In genomic region chr1:185044387-185044786, GRCh38 we compare ENCODE assay signal across 9 cellular contexts. TPM values are rescaled to one million over a fixed set of nuclear protein-coding genes. Genes with fewer than 3 reads are reported as not detected.
DNase-seq lines count a peak whose midpoint lies in the region; ATAC-seq and TF ChIP-seq lines count a peak whose summit lies in the region.
"Had no signal": no experiment of that assay in that cellular context is flagged by ENCODE, and none has a peak within 500 bp of the region (broad histone marks: within the 10 kb centered on the region; RNA-seq: fewer than 3 reads in every experiment).

No MANE protein-coding gene starts in this region.

- TF ChIP-seq EP300 in transverse colon (IDR thresholded peaks at IDR 0.05; ENCODE audit: low read depth) = no peak

- H3K27me3 ChIP-seq in ascending aorta (no peaks in the 10 kb centered on the region), transverse colon (no peaks in the 10 kb centered on the region)
- H3K27me3 ChIP-seq: BLaER1 had no signal

- H3K4me1 ChIP-seq in ascending aorta (peaks cover 0 to 18% of the 10 kb centered on the region in 2 donors), transverse colon (peaks cover 8 to 20% (median 11%) of the 10 kb centered on the region in 4 donors)

- H3K36me3 ChIP-seq in ascending aorta (no peaks in the 10 kb centered on the region), transverse colon (no peaks in the 10 kb centered on the region)
- H3K36me3 ChIP-seq: BLaER1 had no signal

- intact Hi-C loops in ascending aorta (cut with DNase I) = loop anchor here (2.0 kb wide), 2 partner anchors 112 to 290 kb away; partner anchors contain the start of genes EDEM3, SWT1 and TRMT1L
- intact Hi-C loops in transverse colon (cut with DNase I; ENCODE audit: low total_unique reads) = no loop called here

- ATAC-seq in HG03095 (IDR thresholded peaks at IDR 0.05; ENCODE audit: unreplicated experiment) = no peak

- DNase-seq in activated naive CD4-positive, alpha-beta T cell treated with Interleukin-2 at 50 U/mL for 16 hours = no peak
- DNase-seq in ascending aorta (ENCODE audit: low spot score in 2 of 2) (no peak), mesothelial cell of epicardium (ENCODE audit: low spot score in 2 of 2, unreplicated experiment in 2 of 2) (no peak), transverse colon (no peak), NCI-H1105 treated with DMSO at 0.1 percent for 48 hours (lab: John Stamatoyannopoulos, UW) (no peak), RKO (ENCODE audit: low spot score) (no peak)

- TF ChIP-seq CTCF in ascending aorta (IDR thresholded peaks at IDR 0.05) (no peak), mesothelial cell of epicardium (IDR thresholded peaks at IDR 0.05; ENCODE audit: unreplicated experiment) (no peak), transverse colon (IDR thresholded peaks at IDR 0.05) (no peak)

- H3K27ac ChIP-seq in ascending aorta (peak overlapping the region; percentile 82 to 88), transverse colon (peak overlapping the region; percentile 86 to 93 (median 90))
- H3K27ac ChIP-seq: BLaER1 had no signal

- in situ Hi-C loops in transverse colon (cut with MboI; ENCODE audit: low pct_ligation_motif_present in 1 of 4, low pct_unique_long_range_greater_than_20kb in 1 of 4, low sequenced_read_pairs in 3 of 4) = no loop called here

- H3K36me3 Mint-ChIP-seq in activated naive CD4-positive, alpha-beta T cell treated with anti-CD3 and anti-CD28 coated beads, Interleukin-2, amount 50 U/mL, for 24 hours = no peaks in the 10 kb centered on the region
- H3K36me3 Mint-ChIP-seq in mesothelial cell of epicardium = no peaks in the 10 kb centered on the region

- no peak for TF ChIP-seq POLR2A in transverse colon (IDR thresholded peaks at IDR 0.05)

- peak overlapping the region in 1 of 2 donors; percentile 87 for H3K4me3 ChIP-seq in ascending aorta
- peak overlapping the region in 1 of 4 donors; percentile 83 for H3K4me3 ChIP-seq in transverse colon

- peak overlapping the region; percentile 90 for H3K4me3 Mint-ChIP-seq in activated naive CD4-positive, alpha-beta T cell treated with anti-CD3 and anti-CD28 coated beads, Interleukin-2, amount 50 U/mL, for 24 hours
- H3K4me3 Mint-ChIP-seq in mesothelial cell of epicardium = peak overlapping the region; percentile 81

- no peaks in the 10 kb centered on the region for H3K9me3 ChIP-seq in ascending aorta
- no peaks in the 10 kb centered on the region for H3K9me3 ChIP-seq in transverse colon
- H3K9me3 ChIP-seq: BLaER1 had no signal

- WGBS in transverse colon (ENCODE audit: low coverage in 1 of 2), 2 donors = 80 to 83% methylated on average over 8 of the region's 8 CpGs

- H3K27ac Mint-ChIP-seq in activated naive CD4-positive, alpha-beta T cell treated with anti-CD3 and anti-CD28 coated beads, Interleukin-2, amount 50 U/mL, for 24 hours = peak overlapping the region; percentile 71
- peak overlapping the region; percentile 96 for H3K27ac Mint-ChIP-seq in mesothelial cell of epicardium

- H3K9me3 Mint-ChIP-seq in activated naive CD4-positive, alpha-beta T cell treated with anti-CD3 and anti-CD28 coated beads, Interleukin-2, amount 50 U/mL, for 24 hours = no peaks in the 10 kb centered on the region
- no peaks in the 10 kb centered on the region for H3K9me3 Mint-ChIP-seq in mesothelial cell of epicardium

- peaks cover 42% of the 10 kb centered on the region for H3K4me1 Mint-ChIP-seq in activated naive CD4-positive, alpha-beta T cell treated with anti-CD3 and anti-CD28 coated beads, Interleukin-2, amount 50 U/mL, for 24 hours
- peaks cover 30% of the 10 kb centered on the region for H3K4me1 Mint-ChIP-seq in mesothelial cell of epicardium

- H3K27me3 Mint-ChIP-seq in activated naive CD4-positive, alpha-beta T cell treated with anti-CD3 and anti-CD28 coated beads, Interleukin-2, amount 50 U/mL, for 24 hours = no peaks in the 10 kb centered on the region
- H3K27me3 Mint-ChIP-seq in mesothelial cell of epicardium (ENCODE audit: low read depth) = no peaks in the 10 kb centered on the region

RNA-seq across cellular contexts. Expression of gene RNF2, which starts 1.0 kb away (rescaled TPM):
- total RNA-seq in ascending aorta (4.0 TPM), mesothelial cell of epicardium (33.6 to 37.6 TPM (median 36.1 TPM) in 3 replicates), transverse colon (10 to 100 TPM; 15.2 to 29.1 (median 20.5) TPM)
